19 cellular contexts compared by ENCODE assay signal in the genomic region with DNA sequence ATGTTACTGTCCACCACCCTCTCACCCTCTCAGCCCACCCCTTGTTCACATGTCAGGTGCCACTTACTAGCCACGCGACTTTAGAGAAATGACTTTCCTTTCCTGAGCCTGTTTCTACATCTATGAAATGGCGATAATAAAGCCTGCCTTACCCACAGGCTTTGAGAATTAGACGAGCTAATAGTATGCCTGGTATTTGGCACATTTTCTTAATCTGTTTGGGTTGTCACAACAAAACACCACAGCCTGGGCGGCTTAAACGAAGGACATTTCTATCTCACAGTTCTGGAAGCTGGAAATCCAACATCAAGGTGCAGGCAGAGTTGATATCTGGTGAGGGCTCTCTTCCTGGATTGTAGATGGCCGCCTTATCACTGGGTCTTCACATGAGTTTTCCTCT.
"Had no signal": no experiment of that assay in that cellular context is flagged by ENCODE, and none has a peak within 500 bp of the region (broad histone marks: within the 10 kb centered on the region; RNA-seq: fewer than 3 reads in every experiment).

No MANE protein-coding gene starts in this region.

- H3K4me3 ChIP-seq: adrenal gland, coronary artery, thyroid gland, uterus had no signal

- H3K4me1 ChIP-seq: thyroid gland had no signal

- H3K27me3 ChIP-seq: adrenal gland, thyroid gland, uterus had no signal

- H3K36me3 ChIP-seq: adrenal gland, thyroid gland, uterus, WERI-Rb-1 had no signal

- ATAC-seq: activated CD4-positive, alpha-beta T cell treated with anti-CD3 and anti-CD28 coated beads for 36 hours; activated CD8-positive, alpha-beta memory T cell treated with anti-CD3 and anti-CD28 coated beads, Interleukin-2, amount 10 ng/mL, durations not matched to agents 7 days and 5 days; stimulated activated memory B cell treated with anti-CD40 and anti-IgM and Interleukin-4, amounts not matched to agents 10 μg/mL and 1 μg/mL and 100 μg/mL, for 72 hours; T-cell had no signal

- H3K9me3 ChIP-seq: adrenal gland, thyroid gland, uterus had no signal

- DNase-seq: activated CD4-positive, alpha-beta memory T cell treated with anti-CD3 and anti-CD28 coated beads for 36 hours; activated CD4-positive, alpha-beta T cell treated with anti-CD3 and anti-CD28 coated beads for 36 hours; activated CD8-positive, alpha-beta memory T cell treated with anti-CD3 and anti-CD28 coated beads, Interleukin-2, amount 10 ng/mL, durations not matched to agents 7 days and 5 days; activated naive CD4-positive, alpha-beta T cell treated with anti-CD3 and anti-CD28 coated beads, Interleukin-2, amount 10 ng/mL, durations not matched to agents 7 days and 5 days; activated T-cell treated with anti-CD3 and anti-CD28 coated beads, Interleukin-2, amount 50 U/mL, for 1 hour; adrenal gland; central memory CD4-positive, alpha-beta T cell; foreskin melanocyte; head of caudate nucleus; immature natural killer cell; stimulated activated CD4-positive, alpha-beta T cell treated with anti-CD3 and anti-CD28 coated beads, Interleukin-2, amount 100 ng/mL, for 48 hours; T-cell; T1000; thyroid gland; uterus; WERI-Rb-1 had no signal

- FAIRE-seq: endothelial cell of umbilical vein had no signal

- H3K27ac ChIP-seq: thyroid gland, WERI-Rb-1 had no signal
